ENCODE assay signal across 8 cellular contexts in genomic region chr2:160406591-160407392, GRCh38.
DNase-seq lines count a peak whose midpoint lies in the region; ATAC-seq and TF ChIP-seq lines count a peak whose summit lies in the region.

No MANE protein-coding gene starts in this region.

- H3K4me1 ChIP-seq in BLaER1 (peaks cover 77% of the 10 kb centered on the region), parathyroid adenoma (peaks cover 36% of the 10 kb centered on the region), tibial nerve (peaks cover 0 to 79% (median 43%) of the 10 kb centered on the region in 4 donors)

- 1% methylated on average over 28 to 39 of the region's 39 CpGs for WGBS in tibial nerve, 2 donors

- intact Hi-C loops in head of caudate nucleus (cut with DNase I): no loop called here

- H3K27me3 ChIP-seq in BLaER1: no peaks in the 10 kb centered on the region
- H3K27me3 ChIP-seq in parathyroid adenoma (ENCODE audit: control insufficient read depth, insufficient read depth, low read length): no peaks in the 10 kb centered on the region
- H3K27me3 ChIP-seq in tibial nerve: no peaks in the 10 kb centered on the region

- H3K36me3 ChIP-seq in BLaER1 (no peaks in the 10 kb centered on the region), parathyroid adenoma (ENCODE audit: control insufficient read depth, insufficient read depth, low read length) (no peaks in the 10 kb centered on the region), tibial nerve (no peaks in the 10 kb centered on the region)

- peak; percentile 63 for ATAC-seq in GM19438 (IDR thresholded peaks at IDR 0.05; ENCODE audit: low read depth, unreplicated experiment)
- ATAC-seq in HG03565 (IDR thresholded peaks at IDR 0.05; ENCODE audit: unreplicated experiment): peak; percentile 42

- peak overlapping the region; percentile 92 for H3K27ac Mint-ChIP-seq in activated naive CD4-positive, alpha-beta T cell treated with anti-CD3 and anti-CD28 coated beads, Interleukin-2, amount 10 ng/mL, durations not matched to agents 7 days and 5 days

- H3K4me2 ChIP-seq in BLaER1 (peak overlapping the region; percentile 82), parathyroid adenoma (ENCODE audit: low read length) (peak overlapping the region; percentile 71)

- H3K27ac ChIP-seq in BLaER1 (peak overlapping the region; percentile 91), parathyroid adenoma (peak overlapping the region; percentile 96), tibial nerve (peak overlapping the region; percentile 65 to 97 (median 96))

- H3K9ac ChIP-seq in BLaER1 (peak overlapping the region; percentile 90), parathyroid adenoma (peak overlapping the region; percentile 79)

- peaks cover 60% of the 10 kb centered on the region for H3K79me2 ChIP-seq in parathyroid adenoma

- peaks cover 85% of the 10 kb centered on the region for H3K4me1 Mint-ChIP-seq in activated naive CD4-positive, alpha-beta T cell treated with anti-CD3 and anti-CD28 coated beads, Interleukin-2, amount 10 ng/mL, durations not matched to agents 7 days and 5 days

- TF ChIP-seq EP300 in tibial nerve (IDR thresholded peaks at IDR 0.05): no peak

- peak overlapping the region; percentile 61 for H2AFZ ChIP-seq in parathyroid adenoma

- peak; percentile 82 for DNase-seq in SIG-M5 (lab: John Stamatoyannopoulos, UW)
- DNase-seq in activated naive CD4-positive, alpha-beta T cell treated with anti-CD3 and anti-CD28 coated beads, Interleukin-2, amount 10 ng/mL, durations not matched to agents 7 days and 5 days: peak; percentile 78
- peak; percentile 24 to 85 (median 62) for DNase-seq in head of caudate nucleus
- peak; percentile 52 to 82 for DNase-seq in tibial nerve (ENCODE audit: low spot score in 2 of 2)

- H3K4me3 Mint-ChIP-seq in activated naive CD4-positive, alpha-beta T cell treated with anti-CD3 and anti-CD28 coated beads, Interleukin-2, amount 10 ng/mL, durations not matched to agents 7 days and 5 days: peak overlapping the region; percentile 83

- no peaks in the 10 kb centered on the region for H3K9me3 Mint-ChIP-seq in activated naive CD4-positive, alpha-beta T cell treated with anti-CD3 and anti-CD28 coated beads, Interleukin-2, amount 10 ng/mL, durations not matched to agents 7 days and 5 days

- no peaks in the 10 kb centered on the region for H3K9me3 ChIP-seq in BLaER1
- H3K9me3 ChIP-seq in parathyroid adenoma (ENCODE audit: control insufficient read depth, low read length): no peaks in the 10 kb centered on the region
- H3K9me3 ChIP-seq in tibial nerve: no peaks in the 10 kb centered on the region

- no peaks in the 10 kb centered on the region for H3K27me3 Mint-ChIP-seq in activated naive CD4-positive, alpha-beta T cell treated with anti-CD3 and anti-CD28 coated beads, Interleukin-2, amount 10 ng/mL, durations not matched to agents 7 days and 5 days

- no peak for TF ChIP-seq CTCF in parathyroid adenoma (IDR thresholded peaks at IDR 0.05)
- no peak for TF ChIP-seq CTCF in tibial nerve (IDR thresholded peaks at IDR 0.05)

- H3K4me3 ChIP-seq in BLaER1 (peak overlapping the region; percentile 91), parathyroid adenoma (ENCODE audit: low read depth, low read length) (peak overlapping the region; percentile 58), tibial nerve (peak overlapping the region; percentile 77 to 93 (median 86))

- peaks cover 37% of the 10 kb centered on the region for H3K36me3 Mint-ChIP-seq in activated naive CD4-positive, alpha-beta T cell treated with anti-CD3 and anti-CD28 coated beads, Interleukin-2, amount 10 ng/mL, durations not matched to agents 7 days and 5 days

- CTCF ChIA-PET in activated naive CD4-positive, alpha-beta T cell treated with anti-CD3 and anti-CD28 coated beads, Interleukin-2, amount 10 ng/mL, durations not matched to agents 7 days and 5 days (lab: Charles Lee): interaction anchor here (1.0 kb wide), 2 partner anchors 12 to 17 kb away, joined by 3 read pairs; no protein-coding TSS in a partner anchor

- no peaks in the 10 kb centered on the region for H4K20me1 ChIP-seq in BLaER1

- peak in 1 of 2 donors; percentile 12 for TF ChIP-seq POLR2A in tibial nerve (IDR thresholded peaks at IDR 0.05)

Comparison
In these comparisons a context has a peak if more than half of its experiments do, and no peak if none do; other contexts are left out.
1. Peak in every context shown above with its lines: DNase-seq, ATAC-seq, H3K4me3 ChIP-seq and H3K27ac ChIP-seq.